Comparison of ENCODE assay signal across 11 cellular contexts in genomic region chr13:40563350-40564125, GRCh38.
A peak's percentile ranks its signal among the peaks of the same experiment; 100 is the strongest.
DNase-seq lines count a peak whose midpoint lies in the region; ATAC-seq and TF ChIP-seq lines count a peak whose summit lies in the region.
"Had no signal": no experiment of that assay in that cellular context is flagged by ENCODE, and none has a peak within 500 bp of the region (broad histone marks: within the 10 kb centered on the region; RNA-seq: fewer than 3 reads in every experiment).

No MANE protein-coding gene starts in this region.

- H3K36me3 Mint-ChIP-seq in natural killer cell (no peaks in the 10 kb centered on the region), mesothelial cell of epicardium (peaks cover 14% of the 10 kb centered on the region)
- peaks cover 7% of the 10 kb centered on the region for H3K36me3 Mint-ChIP-seq in natural killer cell treated with Interleukin-12 subunit alpha and Interleukin-12 subunit beta and Interleukin-15 and Interleukin-18, amount 100 ng/mL, for 72 hours

- no peaks in the 10 kb centered on the region for H3K9me3 Mint-ChIP-seq in natural killer cell
- no peaks in the 10 kb centered on the region for H3K9me3 Mint-ChIP-seq in natural killer cell treated with Interleukin-12 subunit alpha and Interleukin-12 subunit beta and Interleukin-15 and Interleukin-18, amount 100 ng/mL, for 72 hours
- H3K9me3 Mint-ChIP-seq in mesothelial cell of epicardium = no peaks in the 10 kb centered on the region

- H3K27me3 ChIP-seq in uterus = no peaks in the 10 kb centered on the region
- H3K27me3 ChIP-seq: brain microvascular endothelial cell, MG63 had no signal

- H3K36me3 ChIP-seq in uterus = no peaks in the 10 kb centered on the region
- H3K36me3 ChIP-seq: brain microvascular endothelial cell, MG63 had no signal

- H3K4me1 ChIP-seq in uterus = peaks cover 5 to 15% of the 10 kb centered on the region in 2 donors

- H3K4me3 ChIP-seq in uterus = no peak overlapping the region
- H3K4me3 ChIP-seq: MG63 had no signal

- no peaks in the 10 kb centered on the region for H3K9me3 ChIP-seq in uterus
- H3K9me3 ChIP-seq: MG63 had no signal

- no peak for TF ChIP-seq POLR2A in uterus (IDR thresholded peaks at IDR 0.05)

- DNase-seq in natural killer cell (no peak), dermis blood vessel endothelial cell (peak; percentile 52), mesothelial cell of epicardium (ENCODE audit: low spot score in 2 of 2, unreplicated experiment in 2 of 2) (no peak), uterus (peak in 1 of 2 donors; percentile 37), EL (no peak), NCI-H1092 treated with DMSO at 0.1 percent for 48 hours (lab: John Stamatoyannopoulos, UW) (no peak), DMS79 (lab: John Stamatoyannopoulos, UW) (no peak)
- no peak for DNase-seq in natural killer cell treated with Interleukin-12 subunit alpha and Interleukin-12 subunit beta and Interleukin-15 and Interleukin-18, amount 100 ng/mL, for 72 hours (ENCODE audit: low spot score)
- DNase-seq: activated CD4-positive, alpha-beta T cell treated with anti-CD3 and anti-CD28 coated beads, Interleukin-2, amount 50 U/mL, for 1 hour; brain microvascular endothelial cell; MG63 had no signal

- no peak for TF ChIP-seq CTCF in natural killer cell (IDR thresholded peaks at IDR 0.05)
- TF ChIP-seq CTCF in mesothelial cell of epicardium (IDR thresholded peaks at IDR 0.05; ENCODE audit: unreplicated experiment) = no peak
- TF ChIP-seq CTCF in uterus (IDR thresholded peaks at IDR 0.05) = no peak

- peaks cover 2 to 19% of the 10 kb centered on the region in 2 donors for H3K27me3 Mint-ChIP-seq in natural killer cell (ENCODE audit: low read depth in 2 of 2)
- peaks cover 0 to 11% of the 10 kb centered on the region in 2 donors for H3K27me3 Mint-ChIP-seq in natural killer cell treated with Interleukin-12 subunit alpha and Interleukin-12 subunit beta and Interleukin-15 and Interleukin-18, amount 100 ng/mL, for 72 hours
- H3K27me3 Mint-ChIP-seq in mesothelial cell of epicardium (ENCODE audit: low read depth) = no peaks in the 10 kb centered on the region

- H3K27ac Mint-ChIP-seq in natural killer cell (peak overlapping the region; percentile 14 to 35), mesothelial cell of epicardium (peak overlapping the region; percentile 71)
- peak overlapping the region in 1 of 2 donors; percentile 58 for H3K27ac Mint-ChIP-seq in natural killer cell treated with Interleukin-12 subunit alpha and Interleukin-12 subunit beta and Interleukin-15 and Interleukin-18, amount 100 ng/mL, for 72 hours

- ATAC-seq in natural killer cell = peak in 2 of 3 donors; percentile 13 to 21
- ATAC-seq in natural killer cell treated with Interleukin-12 subunit alpha and Interleukin-12 subunit beta and Interleukin-15 and Interleukin-18, amount 100 ng/mL, for 72 hours = no peak

- intact Hi-C loops in natural killer cell (cut with micrococcal nuclease) = no loop called here
- intact Hi-C loops in uterus (cut with DNase I; ENCODE audit: low total_unique reads) = no loop called here

- peak overlapping the region; percentile 59 to 64 for H3K27ac ChIP-seq in uterus
- H3K27ac ChIP-seq: brain microvascular endothelial cell had no signal

- H3K4me1 Mint-ChIP-seq in natural killer cell (peaks cover 53 to 54% of the 10 kb centered on the region in 2 donors), mesothelial cell of epicardium (peaks cover 46% of the 10 kb centered on the region)
- H3K4me1 Mint-ChIP-seq in natural killer cell treated with Interleukin-12 subunit alpha and Interleukin-12 subunit beta and Interleukin-15 and Interleukin-18, amount 100 ng/mL, for 72 hours (ENCODE audit: low read depth in 2 of 2) = peaks cover 37 to 38% of the 10 kb centered on the region in 2 donors

- H3K4me3 Mint-ChIP-seq in natural killer cell (peak overlapping the region; percentile 41), mesothelial cell of epicardium (peak overlapping the region; percentile 11)
- H3K4me3 Mint-ChIP-seq in natural killer cell treated with Interleukin-12 subunit alpha and Interleukin-12 subunit beta and Interleukin-15 and Interleukin-18, amount 100 ng/mL, for 72 hours = no peak overlapping the region

Comparison
In these comparisons a context has a peak if more than half of its experiments do, and no peak if none do; other contexts are left out.
1. ATAC-seq: peak in natural killer cell (2 of 3); none in natural killer cell treated with Interleukin-12 subunit alpha and Interleukin-12 subunit beta and Interleukin-15 and Interleukin-18, amount 100 ng/mL, for 72 hours (0 of 2).